ENCODE assay signal across 1 cellular context in the genomic region with DNA sequence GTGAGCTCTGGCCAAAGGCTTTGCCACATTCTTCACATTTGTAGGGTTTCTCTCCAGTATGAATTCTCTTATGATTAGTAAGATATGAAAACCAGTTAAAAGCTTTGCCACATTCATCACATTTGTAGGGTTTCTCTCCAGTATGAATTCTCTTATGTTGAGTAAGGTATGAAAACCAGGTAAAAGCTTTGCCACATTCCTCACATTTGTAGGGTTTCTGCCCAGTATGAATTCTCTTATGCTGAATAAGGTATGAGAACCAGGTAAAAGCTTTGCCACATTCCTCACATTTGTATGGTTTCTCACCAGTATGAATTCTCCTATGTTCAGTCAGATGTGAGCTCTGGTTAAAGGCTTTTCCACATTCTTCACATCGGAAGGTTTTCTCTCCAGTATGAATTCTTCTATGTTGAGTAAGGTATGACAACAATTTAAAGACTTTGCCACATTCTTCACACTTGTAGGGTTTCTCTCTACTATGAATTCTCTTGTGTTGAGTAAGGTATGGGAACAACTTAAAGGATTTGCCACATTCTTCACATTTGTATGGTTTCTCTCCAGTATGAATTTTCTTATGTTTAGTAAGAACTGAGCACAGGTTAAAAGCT.
TF ChIP-seq lines count a peak whose summit lies in the region.

No MANE protein-coding gene starts in this region.

TF ChIP-seq in HEK293, 187 proteins besides CTCF, POLR2A, EP300 and RAD21 (continued from another document):
- TF ChIP-seq SETDB1 (IDR thresholded peaks at IDR 0.05; ENCODE audit: insufficient read length, low read length), result peak; percentile 99
- TF ChIP-seq ZNF324 (tag by site-specific recombination; IDR thresholded peaks at IDR 0.05), result no peak
- TF ChIP-seq, protein P1, sequence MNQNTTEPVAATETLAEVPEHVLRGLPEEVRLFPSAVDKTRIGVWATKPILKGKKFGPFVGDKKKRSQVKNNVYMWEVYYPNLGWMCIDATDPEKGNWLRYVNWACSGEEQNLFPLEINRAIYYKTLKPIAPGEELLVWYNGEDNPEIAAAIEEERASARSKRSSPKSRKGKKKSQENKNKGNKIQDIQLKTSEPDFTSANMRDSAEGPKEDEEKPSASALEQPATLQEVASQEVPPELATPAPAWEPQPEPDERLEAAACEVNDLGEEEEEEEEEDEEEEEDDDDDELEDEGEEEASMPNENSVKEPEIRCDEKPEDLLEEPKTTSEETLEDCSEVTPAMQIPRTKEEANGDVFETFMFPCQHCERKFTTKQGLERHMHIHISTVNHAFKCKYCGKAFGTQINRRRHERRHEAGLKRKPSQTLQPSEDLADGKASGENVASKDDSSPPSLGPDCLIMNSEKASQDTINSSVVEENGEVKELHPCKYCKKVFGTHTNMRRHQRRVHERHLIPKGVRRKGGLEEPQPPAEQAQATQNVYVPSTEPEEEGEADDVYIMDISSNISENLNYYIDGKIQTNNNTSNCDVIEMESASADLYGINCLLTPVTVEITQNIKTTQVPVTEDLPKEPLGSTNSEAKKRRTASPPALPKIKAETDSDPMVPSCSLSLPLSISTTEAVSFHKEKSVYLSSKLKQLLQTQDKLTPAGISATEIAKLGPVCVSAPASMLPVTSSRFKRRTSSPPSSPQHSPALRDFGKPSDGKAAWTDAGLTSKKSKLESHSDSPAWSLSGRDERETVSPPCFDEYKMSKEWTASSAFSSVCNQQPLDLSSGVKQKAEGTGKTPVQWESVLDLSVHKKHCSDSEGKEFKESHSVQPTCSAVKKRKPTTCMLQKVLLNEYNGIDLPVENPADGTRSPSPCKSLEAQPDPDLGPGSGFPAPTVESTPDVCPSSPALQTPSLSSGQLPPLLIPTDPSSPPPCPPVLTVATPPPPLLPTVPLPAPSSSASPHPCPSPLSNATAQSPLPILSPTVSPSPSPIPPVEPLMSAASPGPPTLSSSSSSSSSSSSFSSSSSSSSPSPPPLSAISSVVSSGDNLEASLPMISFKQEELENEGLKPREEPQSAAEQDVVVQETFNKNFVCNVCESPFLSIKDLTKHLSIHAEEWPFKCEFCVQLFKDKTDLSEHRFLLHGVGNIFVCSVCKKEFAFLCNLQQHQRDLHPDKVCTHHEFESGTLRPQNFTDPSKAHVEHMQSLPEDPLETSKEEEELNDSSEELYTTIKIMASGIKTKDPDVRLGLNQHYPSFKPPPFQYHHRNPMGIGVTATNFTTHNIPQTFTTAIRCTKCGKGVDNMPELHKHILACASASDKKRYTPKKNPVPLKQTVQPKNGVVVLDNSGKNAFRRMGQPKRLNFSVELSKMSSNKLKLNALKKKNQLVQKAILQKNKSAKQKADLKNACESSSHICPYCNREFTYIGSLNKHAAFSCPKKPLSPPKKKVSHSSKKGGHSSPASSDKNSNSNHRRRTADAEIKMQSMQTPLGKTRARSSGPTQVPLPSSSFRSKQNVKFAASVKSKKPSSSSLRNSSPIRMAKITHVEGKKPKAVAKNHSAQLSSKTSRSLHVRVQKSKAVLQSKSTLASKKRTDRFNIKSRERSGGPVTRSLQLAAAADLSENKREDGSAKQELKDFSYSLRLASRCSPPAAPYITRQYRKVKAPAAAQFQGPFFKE (tag by site-specific recombination; IDR thresholded peaks at IDR 0.05; ENCODE audit: borderline replicate concordance), result no peak
